ENCODE assay signal across 9 cellular contexts in the genomic region with DNA sequence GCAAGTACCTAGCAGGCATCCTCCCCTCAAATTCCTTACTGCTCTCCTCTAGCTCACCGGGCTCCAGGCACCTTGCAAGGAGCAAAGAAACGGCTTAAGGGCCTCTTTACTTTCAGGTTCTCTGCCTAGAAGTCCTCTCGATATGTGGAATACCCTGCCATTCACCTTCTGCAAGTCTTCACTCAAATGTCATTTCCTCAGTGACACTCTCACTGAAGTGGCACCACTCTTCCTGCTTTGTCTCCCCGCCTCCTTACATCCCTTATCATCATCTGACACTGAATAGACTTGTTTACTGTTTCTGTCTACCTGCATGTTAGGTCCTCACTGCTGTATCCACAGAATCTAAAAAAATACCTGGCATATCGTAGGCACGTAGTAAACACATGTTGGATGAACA.
A peak's percentile ranks its signal among the peaks of the same experiment; 100 is the strongest.
DNase-seq lines count a peak whose midpoint lies in the region; ATAC-seq and TF ChIP-seq lines count a peak whose summit lies in the region.
"Had no signal": no experiment of that assay in that cellular context is flagged by ENCODE, and none has a peak within 500 bp of the region (broad histone marks: within the 10 kb centered on the region; RNA-seq: fewer than 3 reads in every experiment).

No MANE protein-coding gene starts in this region.

- H3K79me2 ChIP-seq in KMS-11 (ENCODE audit: insufficient read depth, low read depth), result peaks cover 71% of the 10 kb centered on the region

- no peaks in the 10 kb centered on the region for H3K9me3 ChIP-seq in muscle layer of duodenum (ENCODE audit: control insufficient read depth in 1 of 2, low read length in 2 of 2)

- H3K4me3 ChIP-seq in AG04449 (ENCODE audit: low read depth, low read length) (peak overlapping the region; percentile 96), KMS-11 (IDR thresholded peaks at IDR 0.05; ENCODE audit: insufficient read depth, low read depth, low read length) (no peak overlapping the region), cardiac fibroblast (replicated peaks in 1 of 2; ENCODE audit: low read depth in 2 of 2, low read length in 2 of 2) (peak overlapping the region; percentile 98 to 99), muscle layer of duodenum (ENCODE audit: low read depth in 1 of 2, low read length in 2 of 2) (peak overlapping the region; percentile 81 to 82)

- peaks cover 50% of the 10 kb centered on the region for H3K4me1 ChIP-seq in KMS-11 (ENCODE audit: low read depth, poor library complexity, severe bottlenecking)
- H3K4me1 ChIP-seq in muscle layer of duodenum (ENCODE audit: control insufficient read depth in 1 of 2, insufficient read depth in 2 of 2, low read length in 2 of 2), result peaks cover 7 to 29% of the 10 kb centered on the region in 2 donors

- 0 out of 2 replicates have a peak overlapping the region, but pooled peaks have one; percentile 69 for H2AFZ ChIP-seq in KMS-11 (ENCODE audit: low read depth)

- peak overlapping the region; percentile 99 for H3K4me2 ChIP-seq in KMS-11

- H3K27ac ChIP-seq in KMS-11 (peak overlapping the region; percentile 65; the same call in 1 of the 2 replicates), muscle layer of duodenum (ENCODE audit: low read length) (peak overlapping the region; percentile 67)

- TF ChIP-seq CTCF in AG04449 (IDR thresholded peaks at IDR 0.05; ENCODE audit: insufficient read depth, low read length, missing control alignments) (no peak), KMS-11 (conservative IDR thresholded peaks at IDR 0.05; ENCODE audit: low read depth, low read length) (no peak), cardiac fibroblast (IDR thresholded peaks at IDR 0.05; ENCODE audit: low read depth, low read length) (no peak)

- peak overlapping the region; percentile 64 for H3K9ac ChIP-seq in KMS-11

- H3K36me3 ChIP-seq in KMS-11 (ENCODE audit: insufficient read depth) (peaks cover 9% of the 10 kb centered on the region; the same call in 1 of the 2 replicates), muscle layer of duodenum (ENCODE audit: control insufficient read depth in 1 of 2, insufficient read depth in 2 of 2, low read length in 2 of 2) (peaks cover 14 to 29% of the 10 kb centered on the region in 2 donors)

- no peaks in the 10 kb centered on the region for H3K27me3 ChIP-seq in KMS-11 (ENCODE audit: insufficient read depth, low read depth)
- no peaks in the 10 kb centered on the region for H3K27me3 ChIP-seq in muscle layer of duodenum (ENCODE audit: low read depth, low read length)

- DNase-seq in AG04449 (ENCODE audit: low read depth, low spot score), result no peak
- no peak for DNase-seq in cardiac fibroblast (ENCODE audit: low read depth in 2 of 2)
- DNase-seq in 8988T, result no peak
- no peak for DNase-seq in cerebellar nuclear complex (lab: John Stamatoyannopoulos, UW)
- DNase-seq: NCI-H446 treated with DMSO at 0.1 percent for 48 hours had no signal

- ATAC-seq in HG02642 (IDR thresholded peaks at IDR 0.05; ENCODE audit: poor library complexity, unreplicated experiment) (no peak), GM21447 (IDR thresholded peaks at IDR 0.05; ENCODE audit: unreplicated experiment) (no peak)

- CTCF ChIA-PET in AG04449 (lab: Yijun Ruan, JAX), result interaction anchor here (2.8 kb wide), 1 partner anchor 46 kb away, joined by 13 read pairs; a partner anchor contains a TSS

- POLR2A ChIA-PET in AG04449 (lab: Yijun Ruan, JAX), result no interaction called here

- H4K20me1 ChIP-seq in KMS-11 (ENCODE audit: insufficient read depth), result no peaks in the 10 kb centered on the region
